Comparison of ENCODE assay signal across 15 cellular contexts in genomic region chr9:135946392-135946994, GRCh38. TPM values are rescaled to one million over a fixed set of nuclear protein-coding genes. Genes with fewer than 3 reads are reported as not detected.
DNase-seq lines count a peak whose midpoint lies in the region; ATAC-seq and TF ChIP-seq lines count a peak whose summit lies in the region.
"Had no signal": no experiment of that assay in that cellular context is flagged by ENCODE, and none has a peak within 500 bp of the region (broad histone marks: within the 10 kb centered on the region; RNA-seq: fewer than 3 reads in every experiment).

No MANE protein-coding gene starts in this region.

- intact Hi-C loops in A673 (cut with micrococcal nuclease; ENCODE audit: unreplicated experiment) = no loop called here
- intact Hi-C loops in Caco-2 (cut with micrococcal nuclease; ENCODE audit: unreplicated experiment) = loop anchor here (10.0 kb wide), 1 partner anchor 82 kb away; no protein-coding TSS in a partner anchor
- intact Hi-C loops in psoas muscle (cut with DNase I) = no loop called here

- peaks cover 23% of the 10 kb centered on the region for H3K4me1 Mint-ChIP-seq in Caco-2 (ENCODE audit: low read depth, unreplicated experiment)
- H3K4me1 Mint-ChIP-seq in activated CD8-positive, alpha-beta T cell treated with anti-CD3 and anti-CD28 coated beads, Interleukin-2, amount 10 ng/mL, durations not matched to agents 7 days and 5 days (ENCODE audit: low read depth) = no peaks in the 10 kb centered on the region
- H3K4me1 Mint-ChIP-seq: CD14-positive monocyte had no signal

- H3K9me3 ChIP-seq in A673 (ENCODE audit: low read depth, low read length, poor library complexity, severe bottlenecking) = no peaks in the 10 kb centered on the region
- no peaks in the 10 kb centered on the region for H3K9me3 ChIP-seq in Caco-2
- no peaks in the 10 kb centered on the region for H3K9me3 ChIP-seq in psoas muscle
- H3K9me3 ChIP-seq: A549 had no signal

- H3K4me1 ChIP-seq in A673 (ENCODE audit: insufficient read depth, low read length, poor library complexity, severe bottlenecking) (no peaks in the 10 kb centered on the region), Caco-2 (peaks cover 18% of the 10 kb centered on the region), psoas muscle (peaks cover 66% of the 10 kb centered on the region)
- H3K4me1 ChIP-seq: A549 had no signal

- no peaks in the 10 kb centered on the region for H3K9me3 Mint-ChIP-seq in Caco-2 (ENCODE audit: unreplicated experiment)
- H3K9me3 Mint-ChIP-seq in activated CD8-positive, alpha-beta T cell treated with anti-CD3 and anti-CD28 coated beads, Interleukin-2, amount 10 ng/mL, durations not matched to agents 7 days and 5 days (ENCODE audit: insufficient read depth) = no peaks in the 10 kb centered on the region
- H3K9me3 Mint-ChIP-seq: CD14-positive monocyte; CD8-positive, alpha-beta memory T cell had no signal

- DNase-seq in A673 (ENCODE audit: low spot score) (no peak), Caco-2 (no peak), cerebellar cortex (ENCODE audit: low spot score) (peak; percentile 18), psoas muscle (peak; percentile 57 to 87)
- DNase-seq in activated effector memory CD4-positive, alpha-beta T cell treated with Interleukin-2 at 50 U/mL for 16 hours = no peak
- no peak for DNase-seq in activated CD8-positive, alpha-beta T cell treated with anti-CD3 and anti-CD28 coated beads, Interleukin-2, amount 10 ng/mL, durations not matched to agents 7 days and 5 days
- DNase-seq: CD8-positive, alpha-beta memory T cell; DMS53; GM23248; IMR-90 had no signal

- CTCF ChIA-PET in A673 (lab: Charles Lee) (no interaction called here), Caco-2 (lab: Charles Lee) (no interaction called here)
- CTCF ChIA-PET in activated CD8-positive, alpha-beta T cell treated with anti-CD3 and anti-CD28 coated beads, Interleukin-2, amount 10 ng/mL, durations not matched to agents 7 days and 5 days (lab: Charles Lee) = no interaction called here

- H3K36me3 ChIP-seq in A673 (ENCODE audit: insufficient read depth, low read length, poor library complexity, severe bottlenecking) (peaks cover 38% of the 10 kb centered on the region), Caco-2 (ENCODE audit: control insufficient read depth, insufficient read depth, low read length) (peaks cover 2% of the 10 kb centered on the region), psoas muscle (ENCODE audit: insufficient read depth in 1 of 2, low read depth in 1 of 2) (peaks cover 6 to 84% of the 10 kb centered on the region in 2 donors)

- peak overlapping the region; percentile 52 for H3K27ac Mint-ChIP-seq in Caco-2 (ENCODE audit: unreplicated experiment)
- no peak overlapping the region for H3K27ac Mint-ChIP-seq in activated CD8-positive, alpha-beta T cell treated with anti-CD3 and anti-CD28 coated beads, Interleukin-2, amount 10 ng/mL, durations not matched to agents 7 days and 5 days
- H3K27ac Mint-ChIP-seq: CD8-positive, alpha-beta memory T cell had no signal

- peaks cover 70% of the 10 kb centered on the region for H3K36me3 Mint-ChIP-seq in Caco-2 (ENCODE audit: insufficient read depth, unreplicated experiment)
- H3K36me3 Mint-ChIP-seq in activated CD8-positive, alpha-beta T cell treated with anti-CD3 and anti-CD28 coated beads, Interleukin-2, amount 10 ng/mL, durations not matched to agents 7 days and 5 days (ENCODE audit: low read depth) = peaks cover 42% of the 10 kb centered on the region

- WGBS in psoas muscle, 3 donors = 38 to 61% (median 39%) methylated on average over 14 of the region's 14 CpGs

- TF ChIP-seq CTCF in A673 (conservative IDR thresholded peaks at IDR 0.05; ENCODE audit: low read depth, low read length) (no peak), Caco-2 (IDR thresholded peaks at IDR 0.05; ENCODE audit: insufficient read depth in 1 of 2, low read depth in 1 of 2, low read length in 1 of 2, severe bottlenecking in 1 of 2, unreplicated experiment in 1 of 2) (no peak), psoas muscle (IDR thresholded peaks at IDR 0.05) (no peak)

- H3K4me3 ChIP-seq in A673 (ENCODE audit: low read depth, low read length, poor library complexity, severe bottlenecking) = no peak overlapping the region
- no peak overlapping the region for H3K4me3 ChIP-seq in Caco-2 (ENCODE audit: low read depth, low read length)
- peak overlapping the region; percentile 22 for H3K4me3 ChIP-seq in psoas muscle
- H3K4me3 ChIP-seq: A549, GM23248 had no signal

- no peak overlapping the region for H3K4me3 Mint-ChIP-seq in Caco-2 (ENCODE audit: unreplicated experiment)
- H3K4me3 Mint-ChIP-seq in activated CD8-positive, alpha-beta T cell treated with anti-CD3 and anti-CD28 coated beads, Interleukin-2, amount 10 ng/mL, durations not matched to agents 7 days and 5 days = no peak overlapping the region
- H3K4me3 Mint-ChIP-seq: CD14-positive monocyte; CD8-positive, alpha-beta memory T cell had no signal

- H3K27me3 ChIP-seq in A673 (replicated peaks; ENCODE audit: insufficient read depth, low read depth, low read length, poor library complexity) = no peaks in the 10 kb centered on the region
- H3K27me3 ChIP-seq in Caco-2 (replicated peaks; ENCODE audit: control insufficient read depth, insufficient read depth, low read length) = no peaks in the 10 kb centered on the region
- H3K27me3 ChIP-seq in psoas muscle (ENCODE audit: insufficient read depth in 3 of 3, low read length in 2 of 3) = no peaks in the 10 kb centered on the region

- H3K27ac ChIP-seq in A673 (ENCODE audit: low read depth, low read length, poor library complexity, severe bottlenecking) (peak overlapping the region; percentile 10), psoas muscle (peak overlapping the region; percentile 93)
- H3K27ac ChIP-seq: A549, GM23248 had no signal

- BruUV-seq in A673 (replicated peaks; lab: Mats Ljungman, UMichigan) (no TSS peak), Caco-2 (replicated peaks; lab: Mats Ljungman, UMichigan) (no TSS peak)

- H3K27me3 Mint-ChIP-seq in Caco-2 (ENCODE audit: insufficient read depth, unreplicated experiment) = no peaks in the 10 kb centered on the region
- H3K27me3 Mint-ChIP-seq in activated CD8-positive, alpha-beta T cell treated with anti-CD3 and anti-CD28 coated beads, Interleukin-2, amount 10 ng/mL, durations not matched to agents 7 days and 5 days (ENCODE audit: low read depth) = no peaks in the 10 kb centered on the region
- H3K27me3 Mint-ChIP-seq: CD8-positive, alpha-beta memory T cell had no signal

- POLR2A ChIA-PET in A673 (lab: Charles Lee; ENCODE audit: low non-redundant PET) = no interaction called here
- POLR2A ChIA-PET in Caco-2 (lab: Charles Lee) = no interaction called here
- POLR2A ChIA-PET in activated CD8-positive, alpha-beta T cell treated with anti-CD3 and anti-CD28 coated beads, Interleukin-2, amount 10 ng/mL, durations not matched to agents 7 days and 5 days (lab: Charles Lee) = no interaction called here

- ATAC-seq in psoas muscle = peak; percentile 64 to 76 (median 76)
- ATAC-seq in HG02642 (IDR thresholded peaks at IDR 0.05; ENCODE audit: poor library complexity, unreplicated experiment) = no peak
- ATAC-seq in HG03521 (IDR thresholded peaks at IDR 0.05; ENCODE audit: unreplicated experiment) = no peak
- ATAC-seq in activated CD8-positive, alpha-beta T cell treated with anti-CD3 and anti-CD28 coated beads, Interleukin-2, amount 10 ng/mL, durations not matched to agents 7 days and 5 days = no peak
- ATAC-seq: A549, HCT116 had no signal

RNA-seq across cellular contexts. Expression of gene UBAC1, which starts 14.7 kb away (rescaled TPM):
- 58.2 and 63.8 TPM in 2 replicates for total RNA-seq in A673 (2021)
- 50.7 and 55.4 TPM in 2 replicates for total RNA-seq in Caco-2 (2022)
- total RNA-seq in psoas muscle = 100 to 1,000 TPM; 140 to 233 (median 174) TPM
- polyA plus RNA-seq in psoas muscle = 100 to 1,000 TPM in 2 of 3 donors, 10 to 100 TPM in 1; 71.1 to 261 (median 154) TPM
- total RNA-seq in activated CD8-positive, alpha-beta T cell treated with anti-CD3 and anti-CD28 coated beads, Interleukin-2, amount 10 ng/mL, durations not matched to agents 7 days and 5 days = 10 to 100 TPM; 29.3 to 31.9 TPM

RNA-seq across cellular contexts. Expression of gene CAMSAP1, which starts 39.1 kb away (rescaled TPM):
- total RNA-seq in A673 (2021) = 51.0 and 52.3 TPM in 2 replicates
- total RNA-seq in Caco-2 (2022) = 31.3 and 38.2 TPM in 2 replicates
- 10 to 100 TPM; 38.0 to 48.5 (median 43.4) TPM for total RNA-seq in psoas muscle
- 10 to 100 TPM; 21.3 to 51.5 (median 24.1) TPM for polyA plus RNA-seq in psoas muscle
- 10 to 100 TPM; 20.3 to 21.5 TPM for total RNA-seq in activated CD8-positive, alpha-beta T cell treated with anti-CD3 and anti-CD28 coated beads, Interleukin-2, amount 10 ng/mL, durations not matched to agents 7 days and 5 days

Comparison
In these comparisons a context has a peak if more than half of its experiments do, and no peak if none do; other contexts are left out.
1. DNase-seq: peak in cerebellar cortex (single experiment) and psoas muscle (2 of 2); none in A673 (single experiment), Caco-2 (0 of 2), activated effector memory CD4-positive, alpha-beta T cell treated with Interleukin-2 at 50 U/mL for 16 hours (single experiment) and activated CD8-positive, alpha-beta T cell treated with anti-CD3 and anti-CD28 coated beads, Interleukin-2, amount 10 ng/mL, durations not matched to agents 7 days and 5 days (single experiment).
2. ATAC-seq: peak in psoas muscle (4 of 4); none in HG02642 (single experiment), HG03521 (single experiment) and activated CD8-positive, alpha-beta T cell treated with anti-CD3 and anti-CD28 coated beads, Interleukin-2, amount 10 ng/mL, durations not matched to agents 7 days and 5 days (single experiment).